Comparison of ENCODE assay signal across 15 cellular contexts in genomic region chr21:33558777-33559421, GRCh38. TPM values are rescaled to one million over a fixed set of nuclear protein-coding genes. Genes with fewer than 3 reads are reported as not detected.
A peak's percentile ranks its signal among the peaks of the same experiment; 100 is the strongest.
DNase-seq lines count a peak whose midpoint lies in the region; ATAC-seq and TF ChIP-seq lines count a peak whose summit lies in the region.
"Had no signal": no experiment of that assay in that cellular context is flagged by ENCODE, and none has a peak within 500 bp of the region (broad histone marks: within the 10 kb centered on the region; RNA-seq: fewer than 3 reads in every experiment).

No MANE protein-coding gene starts in this region.

- H3K27ac ChIP-seq in HEK293 (ENCODE audit: extremely low read depth, low read depth, low read length), result no peak overlapping the region
- H3K27ac ChIP-seq in smooth muscle cell (ENCODE audit: low read depth), result peak overlapping the region; percentile 13
- H3K27ac ChIP-seq: GM23248 had no signal

- H3K79me2 ChIP-seq in smooth muscle cell (ENCODE audit: low read depth), result peaks cover 98% of the 10 kb centered on the region

- no peaks in the 10 kb centered on the region for H3K4me1 ChIP-seq in HEK293 (ENCODE audit: control insufficient read depth, insufficient read depth, low read length)
- H3K4me1 ChIP-seq in smooth muscle cell (ENCODE audit: low read depth), result no peaks in the 10 kb centered on the region

- no peak overlapping the region for H2AFZ ChIP-seq in smooth muscle cell (ENCODE audit: low read depth)
- H2AFZ ChIP-seq: GM23248 had no signal

- 68% methylated on average over 4 of the region's 4 CpGs for WGBS in smooth muscle cell (ENCODE audit: low lambda C conversion rate)

- H4K20me1 ChIP-seq in smooth muscle cell (ENCODE audit: low read depth), result peaks cover 98% of the 10 kb centered on the region

- H3K36me3 Mint-ChIP-seq in activated naive CD8-positive, alpha-beta T cell, result peaks cover 16% of the 10 kb centered on the region
- peaks cover 73% of the 10 kb centered on the region for H3K36me3 Mint-ChIP-seq in activated naive CD8-positive, alpha-beta T cell treated with anti-CD3 and anti-CD28 coated beads for 36 hours

- ATAC-seq in GM21390 (IDR thresholded peaks at IDR 0.05; ENCODE audit: unreplicated experiment) (no peak), HG02885 (IDR thresholded peaks at IDR 0.05; ENCODE audit: poor library complexity, unreplicated experiment) (no peak)

- POLR2A ChIA-PET in HEK293 (lab: Yijun Ruan, JAX), result interaction anchor here (0.6 kb wide), 1 partner anchor 58 kb away, joined by 3 read pairs; no protein-coding TSS in a partner anchor

- H3K9ac ChIP-seq in smooth muscle cell (ENCODE audit: low read depth), result no peak overlapping the region
- H3K9ac ChIP-seq: GM23248 had no signal

- H3K36me3 ChIP-seq in HEK293 (ENCODE audit: control insufficient read depth in 2 of 2, insufficient read depth in 1 of 2, low read length in 2 of 2) (peaks cover 81 to 90% of the 10 kb centered on the region in 2 experiments), smooth muscle cell (ENCODE audit: low read depth) (peaks cover 59% of the 10 kb centered on the region)

- no peak overlapping the region for H3K4me3 Mint-ChIP-seq in activated naive CD8-positive, alpha-beta T cell
- no peak overlapping the region for H3K4me3 Mint-ChIP-seq in activated naive CD8-positive, alpha-beta T cell treated with anti-CD3 and anti-CD28 coated beads for 36 hours
- H3K4me3 Mint-ChIP-seq: CD14-positive monocyte had no signal

- no peaks in the 10 kb centered on the region for H3K27me3 Mint-ChIP-seq in activated naive CD8-positive, alpha-beta T cell
- no peaks in the 10 kb centered on the region for H3K27me3 Mint-ChIP-seq in activated naive CD8-positive, alpha-beta T cell treated with anti-CD3 and anti-CD28 coated beads for 36 hours

- H3K27me3 ChIP-seq in smooth muscle cell (ENCODE audit: low read depth), result no peaks in the 10 kb centered on the region

- H3K9me3 ChIP-seq in HEK293 (ENCODE audit: control insufficient read depth, insufficient read depth, low read depth, low read length) (no peaks in the 10 kb centered on the region), smooth muscle cell (replicated peaks; ENCODE audit: low read depth) (no peaks in the 10 kb centered on the region)

- DNase-seq in activated naive CD8-positive, alpha-beta T cell treated with anti-CD3 and anti-CD28 coated beads for 36 hours, result no peak
- DNase-seq in fibroblast of peridontal ligament (ENCODE audit: extremely low read depth) (peak; percentile 34), smooth muscle cell (lab: John Stamatoyannopoulos, UW; ENCODE audit: unreplicated experiment) (no peak)
- DNase-seq: DMS79, GM23248, Karpas-422, MM.1S, NCI-H1105, NCI-H1694 treated with DMSO at 0.1 percent for 48 hours, NCI-H446 had no signal

- peaks cover 31% of the 10 kb centered on the region for H3F3A ChIP-seq in smooth muscle cell (ENCODE audit: low read depth)

- TF ChIP-seq CTCF in HEK293 (tag by site-specific recombination; IDR thresholded peaks at IDR 0.05) (no peak), smooth muscle cell (IDR thresholded peaks at IDR 0.05; ENCODE audit: borderline replicate concordance, insufficient read depth, poor library complexity, severe bottlenecking) (no peak)

- CTCF ChIA-PET in HEK293 (lab: Yijun Ruan, JAX), result interaction anchor here (1.3 kb wide), 1 partner anchor 24 kb away, joined by 4 read pairs; no protein-coding TSS in a partner anchor

- H3K4me3 ChIP-seq in HEK293 (ENCODE audit: low read depth, low read length), result no peak overlapping the region
- H3K4me3 ChIP-seq in smooth muscle cell, result no peak overlapping the region
- H3K4me3 ChIP-seq: GM23248 had no signal

- H3K4me1 Mint-ChIP-seq in activated naive CD8-positive, alpha-beta T cell (ENCODE audit: low read depth), result peaks cover 76% of the 10 kb centered on the region
- peaks cover 62% of the 10 kb centered on the region for H3K4me1 Mint-ChIP-seq in activated naive CD8-positive, alpha-beta T cell treated with anti-CD3 and anti-CD28 coated beads for 36 hours

- H3K4me2 ChIP-seq in smooth muscle cell, result no peak overlapping the region

- peak overlapping the region; percentile 36 for H3K27ac Mint-ChIP-seq in activated naive CD8-positive, alpha-beta T cell
- no peak overlapping the region for H3K27ac Mint-ChIP-seq in activated naive CD8-positive, alpha-beta T cell treated with anti-CD3 and anti-CD28 coated beads for 36 hours

- H3K9me3 Mint-ChIP-seq in activated naive CD8-positive, alpha-beta T cell (ENCODE audit: low read depth), result no peaks in the 10 kb centered on the region
- H3K9me3 Mint-ChIP-seq in activated naive CD8-positive, alpha-beta T cell treated with anti-CD3 and anti-CD28 coated beads for 36 hours, result no peaks in the 10 kb centered on the region

TF ChIP-seq in HEK293, 187 proteins besides CTCF, POLR2A, EP300 and RAD21 (continues in another document):
- TF ChIP-seq BCL6B (tag by site-specific recombination; IDR thresholded peaks at IDR 0.05) (peak; percentile 86), ZNF629 (tag by site-specific recombination; IDR thresholded peaks at IDR 0.05) (peak; percentile 68), ZNF514 (tag by site-specific recombination; IDR thresholded peaks at IDR 0.05) (no peak), TSHZ1 (tag by site-specific recombination; IDR thresholded peaks at IDR 0.05; ENCODE audit: borderline replicate concordance) (no peak), ZNF362 (tag by site-specific recombination; IDR thresholded peaks at IDR 0.05) (peak; percentile 67; the same call in 1 of the 2 replicates), ZEB2 (tag by site-specific recombination; IDR thresholded peaks at IDR 0.05) (0 out of 2 replicates have a peak, but pooled peaks have one; percentile 36), SP3 (tag by site-specific recombination; IDR thresholded peaks at IDR 0.05) (no peak), ZXDB (tag by site-specific recombination; IDR thresholded peaks at IDR 0.05) (0 out of 2 replicates have a peak, but pooled peaks have one; percentile 11)

RNA-seq across cellular contexts. Expression of gene SON, which starts 16.1 kb away (rescaled TPM):
- total RNA-seq in activated naive CD8-positive, alpha-beta T cell treated with anti-CD3 and anti-CD28 coated beads for 36 hours, result 100 to 1,000 TPM; 283 to 328 TPM
- 164 and 304 TPM in 2 replicates for total RNA-seq in smooth muscle cell
- 286 and 404 TPM in 2 replicates for polyA plus RNA-seq in smooth muscle cell

RNA-seq across cellular contexts. Expression of gene GART, which starts 17.0 kb away (rescaled TPM):
- total RNA-seq in activated naive CD8-positive, alpha-beta T cell treated with anti-CD3 and anti-CD28 coated beads for 36 hours, result 100 to 1,000 TPM; 259 to 265 TPM
- total RNA-seq in smooth muscle cell, result 38.3 and 62.1 TPM in 2 replicates
- 29.0 and 31.5 TPM in 2 replicates for polyA plus RNA-seq in smooth muscle cell

RNA-seq across cellular contexts. Expression of gene DONSON, which starts 29.6 kb away (rescaled TPM):
- 10 to 100 TPM; 38.7 to 41.9 TPM for total RNA-seq in activated naive CD8-positive, alpha-beta T cell treated with anti-CD3 and anti-CD28 coated beads for 36 hours
- total RNA-seq in smooth muscle cell, result 39.9 and 41.7 TPM in 2 replicates
- polyA plus RNA-seq in smooth muscle cell, result 38.0 and 41.0 TPM in 2 replicates
